In genomic region chr10:17220652-17221100, GRCh38 we compare ENCODE assay signal across 1 cellular context.
TF ChIP-seq lines count a peak whose summit lies in the region.

No MANE protein-coding gene starts in this region.

TF ChIP-seq in IMR-90, 13 proteins besides CTCF, POLR2A, EP300 and RAD21 (continued from another document):
- TF ChIP-seq ELK1 (IDR thresholded peaks at IDR 0.05; ENCODE audit: borderline replicate concordance, low read depth, low read length), result no peak
- no peak for TF ChIP-seq RFX5 (IDR thresholded peaks at IDR 0.05; ENCODE audit: low read depth, low read length)
- no peak for TF ChIP-seq SMC3 (IDR thresholded peaks at IDR 0.05; ENCODE audit: low read depth, low read length)
- no peak for TF ChIP-seq USF2 (IDR thresholded peaks at IDR 0.05; ENCODE audit: low read depth, low read length)
- no peak for TF ChIP-seq MAZ (IDR thresholded peaks at IDR 0.05; ENCODE audit: borderline replicate concordance, low read depth, low read length)
- TF ChIP-seq CHD1 (IDR thresholded peaks at IDR 0.05; ENCODE audit: low read depth, low read length), result no peak
- no peak for TF ChIP-seq FOS (IDR thresholded peaks at IDR 0.05; ENCODE audit: low read depth, low read length)
- TF ChIP-seq MAFK (IDR thresholded peaks at IDR 0.05; ENCODE audit: low read depth, low read length), result no peak
- no peak for TF ChIP-seq NFE2L2 (IDR thresholded peaks at IDR 0.05; ENCODE audit: low read depth, low read length)
- no peak for TF ChIP-seq BHLHE40 (IDR thresholded peaks at IDR 0.05; ENCODE audit: low read depth, low read length)
